Comparison of ENCODE assay signal across 13 cellular contexts in genomic region chr18:63850636-63851035, GRCh38. TPM values are rescaled to one million over a fixed set of nuclear protein-coding genes. Genes with fewer than 3 reads are reported as not detected.
A peak's percentile ranks its signal among the peaks of the same experiment; 100 is the strongest.
DNase-seq lines count a peak whose midpoint lies in the region; ATAC-seq, FAIRE-seq and TF ChIP-seq lines count a peak whose summit lies in the region.
"Had no signal": no experiment of that assay in that cellular context is flagged by ENCODE, and none has a peak within 500 bp of the region (broad histone marks: within the 10 kb centered on the region; RNA-seq: fewer than 3 reads in every experiment).

No MANE protein-coding gene starts in this region.

- H3K9ac ChIP-seq in astrocyte (ENCODE audit: low read length) (no peak overlapping the region), Karpas-422 (ENCODE audit: low read length) (no peak overlapping the region)
- H3K9ac ChIP-seq: GM23248 had no signal

- H3K27me3 Mint-ChIP-seq in CD14-positive monocyte (ENCODE audit: low read depth in 3 of 3) (no peaks in the 10 kb centered on the region), Calu3 (ENCODE audit: unreplicated experiment) (no peaks in the 10 kb centered on the region), astrocyte (ENCODE audit: low read depth, unreplicated experiment) (no peaks in the 10 kb centered on the region)

- CTCF ChIA-PET in Calu3 (lab: Charles Lee), result no interaction called here

- intact Hi-C loops in CD14-positive monocyte (cut with micrococcal nuclease) (loop anchor here in 1 of 2 donors (5.0 kb wide), 1 partner anchor 87 kb away; no protein-coding TSS in a partner anchor), Calu3 (cut with micrococcal nuclease; ENCODE audit: unreplicated experiment) (loop anchor here (2.0 kb wide), 1 partner anchor 32 kb away; no protein-coding TSS in a partner anchor)

- H3K36me3 Mint-ChIP-seq in CD14-positive monocyte (no peaks in the 10 kb centered on the region), Calu3 (ENCODE audit: insufficient read depth, unreplicated experiment) (no peaks in the 10 kb centered on the region), astrocyte (ENCODE audit: low read depth, unreplicated experiment) (no peaks in the 10 kb centered on the region)
- H3K36me3 Mint-ChIP-seq: CD8-positive, alpha-beta memory T cell had no signal

- no peak overlapping the region for H2AFZ ChIP-seq in astrocyte (ENCODE audit: low read depth, low read length)
- no peak overlapping the region for H2AFZ ChIP-seq in Karpas-422 (ENCODE audit: low read length)

- H3K9me3 Mint-ChIP-seq in CD14-positive monocyte, result peaks cover 0 to 4% (median 0%) of the 10 kb centered on the region in 7 donors
- H3K9me3 Mint-ChIP-seq in Calu3 (ENCODE audit: low read depth, unreplicated experiment), result no peaks in the 10 kb centered on the region
- peaks cover 4% of the 10 kb centered on the region for H3K9me3 Mint-ChIP-seq in astrocyte (ENCODE audit: unreplicated experiment)
- H3K9me3 Mint-ChIP-seq: CD8-positive, alpha-beta memory T cell had no signal

- no peaks in the 10 kb centered on the region for H4K20me1 ChIP-seq in astrocyte (ENCODE audit: insufficient read depth, low read length)
- no peaks in the 10 kb centered on the region for H4K20me1 ChIP-seq in Karpas-422 (ENCODE audit: insufficient read depth, low read depth, low read length)

- H3K4me3 ChIP-seq in astrocyte (ENCODE audit: insufficient read depth, low read depth, low read length) (no peak overlapping the region), Karpas-422 (ENCODE audit: low read length) (no peak overlapping the region)
- H3K4me3 ChIP-seq: A549, GM23248 had no signal

- peak overlapping the region in 4 of 7 donors; percentile 37 to 73 (median 66) for H3K27ac Mint-ChIP-seq in CD14-positive monocyte
- H3K27ac Mint-ChIP-seq in Calu3 (ENCODE audit: unreplicated experiment), result peak overlapping the region; percentile 9
- no peak overlapping the region for H3K27ac Mint-ChIP-seq in astrocyte (ENCODE audit: unreplicated experiment)
- H3K27ac Mint-ChIP-seq: CD8-positive, alpha-beta memory T cell had no signal

- H3K4me1 Mint-ChIP-seq in CD14-positive monocyte (peaks cover 9% of the 10 kb centered on the region), Calu3 (ENCODE audit: low read depth, unreplicated experiment) (peaks cover 9% of the 10 kb centered on the region), astrocyte (ENCODE audit: low read depth, unreplicated experiment) (no peaks in the 10 kb centered on the region)
- H3K4me1 Mint-ChIP-seq: CD8-positive, alpha-beta memory T cell had no signal

- DNase-seq in CD14-positive monocyte (ENCODE audit: low spot score) (no peak), Calu3 (no peak), astrocyte (ENCODE audit: low read depth) (no peak), foreskin keratinocyte (peak; percentile 76 to 82), Karpas-422 (no peak), glomerular visceral epithelial cell (ENCODE audit: extremely low spot score) (no peak)
- DNase-seq: CD8-positive, alpha-beta memory T cell; GF-D8 had no signal

- no peak overlapping the region for H3K4me3 Mint-ChIP-seq in CD14-positive monocyte
- no peak overlapping the region for H3K4me3 Mint-ChIP-seq in Calu3 (ENCODE audit: low read depth, unreplicated experiment)
- no peak overlapping the region for H3K4me3 Mint-ChIP-seq in astrocyte (ENCODE audit: unreplicated experiment)
- H3K4me3 Mint-ChIP-seq: CD8-positive, alpha-beta memory T cell had no signal

- peak; percentile 76 for ATAC-seq in foreskin keratinocyte

- H3K27ac ChIP-seq in astrocyte (ENCODE audit: low read depth, low read length), result no peak overlapping the region
- peak overlapping the region; percentile 80 for H3K27ac ChIP-seq in foreskin keratinocyte
- H3K27ac ChIP-seq in Karpas-422 (ENCODE audit: low read length), result no peak overlapping the region
- H3K27ac ChIP-seq: A549, GM23248 had no signal

- H3K27me3 ChIP-seq in astrocyte (ENCODE audit: insufficient read depth, low read length) (no peaks in the 10 kb centered on the region), foreskin keratinocyte (no peaks in the 10 kb centered on the region), Karpas-422 (ENCODE audit: low read length) (peaks cover 3% of the 10 kb centered on the region; the same call in 1 of the 2 replicates)

- no TSS peak for BruUV-seq in Calu3 (replicated peaks; lab: Mats Ljungman, UMichigan)

- H3K4me1 ChIP-seq in astrocyte (ENCODE audit: insufficient read depth, low read length), result no peaks in the 10 kb centered on the region
- H3K4me1 ChIP-seq in foreskin keratinocyte, result peaks cover 26% of the 10 kb centered on the region
- no peaks in the 10 kb centered on the region for H3K4me1 ChIP-seq in Karpas-422 (ENCODE audit: low read length)
- H3K4me1 ChIP-seq: A549, Caco-2 had no signal

- no peak for TF ChIP-seq CTCF in CD14-positive monocyte (IDR thresholded peaks at IDR 0.05)
- no peak for TF ChIP-seq CTCF in Calu3 (IDR thresholded peaks at IDR 0.05; ENCODE audit: unreplicated experiment)
- TF ChIP-seq CTCF in astrocyte (IDR thresholded peaks at IDR 0.05; ENCODE audit: insufficient read depth, low read depth, low read length), result no peak
- TF ChIP-seq CTCF in foreskin keratinocyte (conservative IDR thresholded peaks at IDR 0.05), result no peak

- FAIRE-seq in astrocyte (lab: Jason Lieb, UNC), result peak; percentile 17
- FAIRE-seq: A549, H54 had no signal

- H3K4me2 ChIP-seq in astrocyte (ENCODE audit: low read length) (no peak overlapping the region), Karpas-422 (ENCODE audit: low read depth, low read length, poor library complexity, severe bottlenecking) (no peak overlapping the region)

- no peaks in the 10 kb centered on the region for H3K79me2 ChIP-seq in astrocyte (ENCODE audit: insufficient read depth, low read length)
- no peaks in the 10 kb centered on the region for H3K79me2 ChIP-seq in Karpas-422 (ENCODE audit: low read length)

- no peaks in the 10 kb centered on the region for H3K9me2 ChIP-seq in Karpas-422 (replicated peaks; ENCODE audit: insufficient read depth, low read length)

- H3K9me3 ChIP-seq in astrocyte (ENCODE audit: insufficient read depth, low read depth, low read length) (no peaks in the 10 kb centered on the region), Karpas-422 (ENCODE audit: low read length) (no peaks in the 10 kb centered on the region)
- H3K9me3 ChIP-seq: A549, Caco-2 had no signal

- H3K36me3 ChIP-seq in astrocyte (ENCODE audit: insufficient read depth, low read length) (no peaks in the 10 kb centered on the region), Karpas-422 (ENCODE audit: insufficient read depth, low read length) (no peaks in the 10 kb centered on the region)

RNA-seq across cellular contexts. Expression of gene SERPINB2, which starts 36.9 kb away (rescaled TPM):
- polyA plus RNA-seq in CD14-positive monocyte, result 10 to 100 TPM; 14.3 to 19.9 TPM
- 39.2 and 85.1 TPM in 2 replicates for total RNA-seq in Calu3 (2022)
- 0.60 and 1.7 TPM in 2 replicates for total RNA-seq in astrocyte
- 129 and 205 TPM in 2 replicates for total RNA-seq in foreskin keratinocyte
- 96.4 and 169 TPM in 2 replicates for polyA plus RNA-seq in foreskin keratinocyte
- total RNA-seq in Karpas-422 (2014; rRNA removed; shearing (Covaris generic); ENCODE audit: low replicate concordance), result not detected in 2 replicates
- total RNA-seq: Caco-2 had no signal
- polyA plus RNA-seq: A549; CD8-positive, alpha-beta memory T cell had no signal

RNA-seq across cellular contexts. Expression of gene SERPINB10, which starts 57.1 kb away (rescaled TPM):
- 1 to 10 TPM; 1.3 to 2.0 TPM for polyA plus RNA-seq in CD14-positive monocyte
- not detected in 2 replicates for total RNA-seq in Calu3 (2022)
- not detected in 2 replicates for total RNA-seq in astrocyte
- total RNA-seq in foreskin keratinocyte, result 0.07 and 2.3 TPM in 2 replicates
- polyA plus RNA-seq in foreskin keratinocyte, result 0.73 TPM in 1 of 2 replicates, not detected in the other
- not detected in 2 replicates for total RNA-seq in Karpas-422 (2014; rRNA removed; shearing (Covaris generic); ENCODE audit: low replicate concordance)
- total RNA-seq: Caco-2; CD8-positive, alpha-beta memory T cell; GM23248 had no signal
- polyA plus RNA-seq: A549; AG04450; CD8-positive, alpha-beta memory T cell; GM23248 had no signal

Comparison
In these comparisons a context has a peak if more than half of its experiments do, and no peak if none do; other contexts are left out.
1. DNase-seq: peak in foreskin keratinocyte (2 of 2); none in CD14-positive monocyte (single experiment), Calu3 (single experiment), astrocyte (single experiment), Karpas-422 (single experiment) and glomerular visceral epithelial cell (single experiment).
2. RNA of gene SERPINB2, which starts 36.9 kb away (total RNA-seq): 129 to 205 TPM in foreskin keratinocyte and 39.2 to 85.1 TPM in Calu3; 0.60 to 1.7 TPM in astrocyte and not detected in Karpas-422; every median in the first group is over 10 times any median in the second.